In genomic region chr11:85809881-85810280, GRCh38 we compare ENCODE assay signal across 2 cellular contexts.
TF ChIP-seq lines count a peak whose summit lies in the region.

No MANE protein-coding gene starts in this region.

TF ChIP-seq in A549, 52 proteins besides CTCF, POLR2A, EP300 and RAD21 (continued from another document):
- TF ChIP-seq, protein P1, sequence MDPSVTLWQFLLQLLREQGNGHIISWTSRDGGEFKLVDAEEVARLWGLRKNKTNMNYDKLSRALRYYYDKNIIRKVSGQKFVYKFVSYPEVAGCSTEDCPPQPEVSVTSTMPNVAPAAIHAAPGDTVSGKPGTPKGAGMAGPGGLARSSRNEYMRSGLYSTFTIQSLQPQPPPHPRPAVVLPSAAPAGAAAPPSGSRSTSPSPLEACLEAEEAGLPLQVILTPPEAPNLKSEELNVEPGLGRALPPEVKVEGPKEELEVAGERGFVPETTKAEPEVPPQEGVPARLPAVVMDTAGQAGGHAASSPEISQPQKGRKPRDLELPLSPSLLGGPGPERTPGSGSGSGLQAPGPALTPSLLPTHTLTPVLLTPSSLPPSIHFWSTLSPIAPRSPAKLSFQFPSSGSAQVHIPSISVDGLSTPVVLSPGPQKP (IDR thresholded peaks at IDR 0.05; ENCODE audit: low read depth, low read length): no peak

TF ChIP-seq in HEK293, 187 proteins besides CTCF, POLR2A, EP300 and RAD21 (continued from another document):
- no peak for TF ChIP-seq ZNF398 (tag by site-specific recombination; IDR thresholded peaks at IDR 0.05)
- no peak for TF ChIP-seq ZNF138 (tag by site-specific recombination; IDR thresholded peaks at IDR 0.05; ENCODE audit: borderline replicate concordance)
- TF ChIP-seq ZNF830 (tag by site-specific recombination; IDR thresholded peaks at IDR 0.05; ENCODE audit: low read depth): no peak
- peak; percentile 32; the same call in 1 of the 2 replicates for TF ChIP-seq ZIC2 (tag by site-specific recombination; IDR thresholded peaks at IDR 0.05)
- TF ChIP-seq, protein P2, sequence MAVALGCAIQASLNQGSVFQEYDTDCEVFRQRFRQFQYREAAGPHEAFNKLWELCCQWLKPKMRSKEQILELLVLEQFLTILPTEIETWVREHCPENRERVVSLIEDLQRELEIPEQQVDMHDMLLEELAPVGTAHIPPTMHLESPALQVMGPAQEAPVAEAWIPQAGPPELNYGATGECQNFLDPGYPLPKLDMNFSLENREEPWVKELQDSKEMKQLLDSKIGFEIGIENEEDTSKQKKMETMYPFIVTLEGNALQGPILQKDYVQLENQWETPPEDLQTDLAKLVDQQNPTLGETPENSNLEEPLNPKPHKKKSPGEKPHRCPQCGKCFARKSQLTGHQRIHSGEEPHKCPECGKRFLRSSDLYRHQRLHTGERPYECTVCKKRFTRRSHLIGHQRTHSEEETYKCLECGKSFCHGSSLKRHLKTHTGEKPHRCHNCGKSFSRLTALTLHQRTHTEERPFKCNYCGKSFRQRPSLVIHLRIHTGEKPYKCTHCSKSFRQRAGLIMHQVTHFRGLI (tag by site-specific recombination; IDR thresholded peaks at IDR 0.05): peak; percentile 79
- TF ChIP-seq ZNF600 (tag by site-specific recombination; IDR thresholded peaks at IDR 0.05): no peak
- TF ChIP-seq, protein P3, sequence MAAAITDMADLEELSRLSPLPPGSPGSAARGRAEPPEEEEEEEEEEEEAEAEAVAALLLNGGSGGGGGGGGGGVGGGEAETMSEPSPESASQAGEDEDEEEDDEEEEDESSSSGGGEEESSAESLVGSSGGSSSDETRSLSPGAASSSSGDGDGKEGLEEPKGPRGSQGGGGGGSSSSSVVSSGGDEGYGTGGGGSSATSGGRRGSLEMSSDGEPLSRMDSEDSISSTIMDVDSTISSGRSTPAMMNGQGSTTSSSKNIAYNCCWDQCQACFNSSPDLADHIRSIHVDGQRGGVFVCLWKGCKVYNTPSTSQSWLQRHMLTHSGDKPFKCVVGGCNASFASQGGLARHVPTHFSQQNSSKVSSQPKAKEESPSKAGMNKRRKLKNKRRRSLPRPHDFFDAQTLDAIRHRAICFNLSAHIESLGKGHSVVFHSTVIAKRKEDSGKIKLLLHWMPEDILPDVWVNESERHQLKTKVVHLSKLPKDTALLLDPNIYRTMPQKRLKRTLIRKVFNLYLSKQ (tag by site-specific recombination; IDR thresholded peaks at IDR 0.05; ENCODE audit: borderline replicate concordance): no peak
- TF ChIP-seq PATZ1 (tag by site-specific recombination; IDR thresholded peaks at IDR 0.05): no peak
- no peak for TF ChIP-seq ZNF837 (tag by site-specific recombination; IDR thresholded peaks at IDR 0.05)
- TF ChIP-seq ZNF768 (tag by site-specific recombination; IDR thresholded peaks at IDR 0.05): no peak
- TF ChIP-seq, protein P4, sequence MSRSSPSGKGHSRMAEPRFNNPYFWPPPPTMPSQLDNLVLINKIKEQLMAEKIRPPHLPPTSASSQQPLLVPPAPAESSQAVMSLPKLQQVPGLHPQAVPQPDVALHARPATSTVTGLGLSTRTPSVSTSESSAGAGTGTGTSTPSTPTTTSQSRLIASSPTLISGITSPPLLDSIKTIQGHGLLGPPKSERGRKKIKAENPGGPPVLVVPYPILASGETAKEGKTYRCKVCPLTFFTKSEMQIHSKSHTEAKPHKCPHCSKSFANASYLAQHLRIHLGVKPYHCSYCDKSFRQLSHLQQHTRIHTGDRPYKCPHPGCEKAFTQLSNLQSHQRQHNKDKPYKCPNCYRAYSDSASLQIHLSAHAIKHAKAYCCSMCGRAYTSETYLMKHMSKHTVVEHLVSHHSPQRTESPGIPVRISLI (tag by site-specific recombination; IDR thresholded peaks at IDR 0.05): no peak
- TF ChIP-seq HOXD13 (CRISPR knock-in tag; IDR thresholded peaks at IDR 0.05; ENCODE audit: borderline replicate concordance): no peak
- peak; percentile 20; the same call in 1 of the 2 replicates for TF ChIP-seq PRDM10 (tag by site-specific recombination; IDR thresholded peaks at IDR 0.05)
- TF ChIP-seq ZNF521 (tag by site-specific recombination; IDR thresholded peaks at IDR 0.05): no peak
- TF ChIP-seq MEIS1 (CRISPR knock-in tag; IDR thresholded peaks at IDR 0.05; ENCODE audit: borderline replicate concordance): peak; percentile 69
- TF ChIP-seq ZNF558 (tag by site-specific recombination; IDR thresholded peaks at IDR 0.05): no peak
- TF ChIP-seq ZNF560 (tag by site-specific recombination; IDR thresholded peaks at IDR 0.05; ENCODE audit: borderline replicate concordance): no peak
- no peak for TF ChIP-seq ZNF202 (tag by site-specific recombination; IDR thresholded peaks at IDR 0.05; ENCODE audit: borderline replicate concordance)
- no peak for TF ChIP-seq REPIN1 (tag by site-specific recombination; IDR thresholded peaks at IDR 0.05; ENCODE audit: low read depth)
- no peak for TF ChIP-seq GFI1B (tag by site-specific recombination; IDR thresholded peaks at IDR 0.05)
- TF ChIP-seq SP7 (tag by site-specific recombination; IDR thresholded peaks at IDR 0.05): no peak
- TF ChIP-seq, protein P5, sequence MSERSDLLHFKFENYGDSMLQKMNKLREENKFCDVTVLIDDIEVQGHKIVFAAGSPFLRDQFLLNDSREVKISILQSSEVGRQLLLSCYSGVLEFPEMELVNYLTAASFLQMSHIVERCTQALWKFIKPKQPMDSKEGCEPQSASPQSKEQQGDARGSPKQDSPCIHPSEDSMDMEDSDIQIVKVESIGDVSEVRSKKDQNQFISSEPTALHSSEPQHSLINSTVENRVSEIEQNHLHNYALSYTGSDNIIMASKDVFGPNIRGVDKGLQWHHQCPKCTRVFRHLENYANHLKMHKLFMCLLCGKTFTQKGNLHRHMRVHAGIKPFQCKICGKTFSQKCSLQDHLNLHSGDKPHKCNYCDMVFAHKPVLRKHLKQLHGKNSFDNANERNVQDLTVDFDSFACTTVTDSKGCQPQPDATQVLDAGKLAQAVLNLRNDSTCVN (tag by site-specific recombination; optimal IDR thresholded peaks at IDR 0.05): no peak
- peak; percentile 47; the same call in 1 of the 2 replicates for TF ChIP-seq ZNF335 (tag by site-specific recombination; conservative IDR thresholded peaks at IDR 0.05)
- TF ChIP-seq ZNF585B (tag by site-specific recombination; IDR thresholded peaks at IDR 0.05): no peak
- TF ChIP-seq ZNF555 (tag by site-specific recombination; conservative IDR thresholded peaks at IDR 0.05): no peak
- no peak for TF ChIP-seq ZNF596 (tag by site-specific recombination; IDR thresholded peaks at IDR 0.05)
- peak; percentile 63 for TF ChIP-seq ZNF341 (tag by site-specific recombination; IDR thresholded peaks at IDR 0.05; ENCODE audit: low read depth)
- no peak for TF ChIP-seq ZNF366 (tag by site-specific recombination; conservative IDR thresholded peaks at IDR 0.05)
- TF ChIP-seq KLF10 (tag by site-specific recombination; IDR thresholded peaks at IDR 0.05): no peak
- no peak for TF ChIP-seq ZNF175 (tag by site-specific recombination; IDR thresholded peaks at IDR 0.05)
TF ChIP-seq in HEK293: peak in this region for 7.
